ENCODE assay signal across 12 cellular contexts in the genomic region with DNA sequence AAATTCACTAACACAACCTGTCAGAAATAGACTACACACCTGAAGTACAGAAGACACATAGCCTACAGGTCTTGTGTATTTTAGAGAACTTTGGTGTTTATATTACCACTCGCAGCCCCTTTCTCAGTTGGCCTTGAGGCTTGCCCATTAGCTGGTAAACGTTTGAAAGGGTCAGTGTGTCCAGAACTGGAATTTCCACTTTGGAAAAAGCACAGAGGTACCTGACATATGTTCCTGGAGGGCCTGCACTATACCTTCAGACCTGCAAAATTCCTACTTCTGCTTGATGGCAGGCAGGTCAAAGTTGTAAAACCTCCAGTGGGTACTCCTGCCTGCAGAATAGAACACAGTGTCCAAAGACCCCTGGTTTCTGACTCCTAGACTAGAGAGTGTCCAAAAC. TPM values are rescaled to one million over a fixed set of nuclear protein-coding genes. Genes with fewer than 3 reads are reported as not detected.
A peak's percentile ranks its signal among the peaks of the same experiment; 100 is the strongest.
DNase-seq lines count a peak whose midpoint lies in the region; ATAC-seq and TF ChIP-seq lines count a peak whose summit lies in the region.
"Had no signal": no experiment of that assay in that cellular context is flagged by ENCODE, and none has a peak within 500 bp of the region (broad histone marks: within the 10 kb centered on the region; RNA-seq: fewer than 3 reads in every experiment).

No MANE protein-coding gene starts in this region.

- no peak for TF ChIP-seq CTCF in left ventricle myocardium inferior (IDR thresholded peaks at IDR 0.05; ENCODE audit: borderline replicate concordance)
- TF ChIP-seq CTCF in astrocyte of the cerebellum (IDR thresholded peaks at IDR 0.05; ENCODE audit: low read depth, low read length, missing control alignments): no peak
- no peak for TF ChIP-seq CTCF in smooth muscle cell (IDR thresholded peaks at IDR 0.05; ENCODE audit: borderline replicate concordance, insufficient read depth, poor library complexity, severe bottlenecking)
- TF ChIP-seq CTCF in GM13977 (IDR thresholded peaks at IDR 0.05; ENCODE audit: extremely low read depth, insufficient read depth, missing control alignments): no peak

- no peak overlapping the region for H2AFZ ChIP-seq in smooth muscle cell (ENCODE audit: low read depth)

- no peaks in the 10 kb centered on the region for H3K9me3 ChIP-seq in left ventricle myocardium inferior (replicated peaks)
- H3K9me3 ChIP-seq in iPS-20b (ENCODE audit: insufficient read depth, low read depth, low read length): no peaks in the 10 kb centered on the region
- no peaks in the 10 kb centered on the region for H3K9me3 ChIP-seq in smooth muscle cell (replicated peaks; ENCODE audit: low read depth)
- H3K9me3 ChIP-seq: colonic mucosa, vagina had no signal

- H3K4me2 ChIP-seq in smooth muscle cell: peak overlapping the region; percentile 94

- H3K27ac ChIP-seq in left ventricle myocardium inferior (replicated peaks) (no peak overlapping the region), iPS-20b (ENCODE audit: low read length) (no peak overlapping the region), smooth muscle cell (ENCODE audit: low read depth) (no peak overlapping the region)
- H3K27ac ChIP-seq: colonic mucosa, vagina had no signal

- H3K4me3 ChIP-seq in left ventricle myocardium inferior (peak overlapping the region; percentile 81), astrocyte of the cerebellum (ENCODE audit: low read depth, low read length) (peak overlapping the region; percentile 65), iPS-20b (ENCODE audit: low read length) (peak overlapping the region; percentile 65), smooth muscle cell (peak overlapping the region; percentile 26)
- H3K4me3 ChIP-seq: colonic mucosa had no signal

- H3K27me3 ChIP-seq in left ventricle myocardium inferior (ENCODE audit: low read depth): no peaks in the 10 kb centered on the region
- H3K27me3 ChIP-seq in iPS-20b (ENCODE audit: insufficient read depth, low read length): peaks cover 47% of the 10 kb centered on the region
- peaks cover 13% of the 10 kb centered on the region for H3K27me3 ChIP-seq in smooth muscle cell (ENCODE audit: low read depth)
- H3K27me3 ChIP-seq: vagina had no signal

- H3K79me2 ChIP-seq in smooth muscle cell (ENCODE audit: low read depth): peaks cover 7% of the 10 kb centered on the region

- no peaks in the 10 kb centered on the region for H3K36me3 ChIP-seq in left ventricle myocardium inferior
- H3K36me3 ChIP-seq in iPS-20b (ENCODE audit: insufficient read depth, low read depth, low read length): peaks cover 6% of the 10 kb centered on the region; the same call in 1 of the 2 replicates
- H3K36me3 ChIP-seq in smooth muscle cell (ENCODE audit: low read depth): no peaks in the 10 kb centered on the region
- H3K36me3 ChIP-seq: colonic mucosa, vagina had no signal

- in situ Hi-C loops in astrocyte of the cerebellum (cut with HindIII; ENCODE audit: low sequenced_read_pairs) (no loop called here), GM13977 (cut with MboI; ENCODE audit: low pct_unique_long_range_greater_than_20kb, low sequenced_read_pairs, unreplicated experiment) (no loop called here)

- ATAC-seq in Right ventricle myocardium inferior: no peak
- ATAC-seq in GM21381 (IDR thresholded peaks at IDR 0.05; ENCODE audit: unreplicated experiment): no peak
- ATAC-seq in HG03432 (IDR thresholded peaks at IDR 0.05; ENCODE audit: unreplicated experiment): no peak

- no peaks in the 10 kb centered on the region for H3F3A ChIP-seq in smooth muscle cell (ENCODE audit: low read depth)

- H3K9ac ChIP-seq in iPS-20b (ENCODE audit: low read depth, low read length): no peak overlapping the region
- no peak overlapping the region for H3K9ac ChIP-seq in smooth muscle cell (ENCODE audit: low read depth)

- intact Hi-C loops in left ventricle myocardium inferior (cut with micrococcal nuclease) (no loop called here), Right ventricle myocardium inferior (cut with DNase I) (loop anchor here (5.0 kb wide), 3 partner anchors 33 to 163 kb away; no protein-coding TSS in a partner anchor)

- WGBS in smooth muscle cell (ENCODE audit: low lambda C conversion rate): 49% methylated on average over 2 of the region's 2 CpGs

- H3K4me1 ChIP-seq in left ventricle myocardium inferior (peaks cover 74% of the 10 kb centered on the region), iPS-20b (ENCODE audit: insufficient read depth, low read length) (peaks cover 28% of the 10 kb centered on the region), smooth muscle cell (ENCODE audit: low read depth) (peaks cover 11% of the 10 kb centered on the region)

- H4K20me1 ChIP-seq in smooth muscle cell (ENCODE audit: low read depth): peaks cover 68% of the 10 kb centered on the region

- DNase-seq in left ventricle myocardium inferior: no peak
- DNase-seq in Right ventricle myocardium inferior (ENCODE audit: missing footprints): no peak
- DNase-seq in astrocyte of the cerebellum (ENCODE audit: low read depth): no peak
- no peak for DNase-seq in smooth muscle cell (lab: John Stamatoyannopoulos, UW; ENCODE audit: unreplicated experiment)
- no peak for DNase-seq in GM13977 (ENCODE audit: low spot score)
- DNase-seq: activated naive CD4-positive, alpha-beta T cell treated with anti-CD3 and anti-CD28 coated beads, Interleukin-2, amount 10 ng/mL, durations not matched to agents 7 days and 5 days; colonic mucosa; NCI-H2227 treated with DMSO at 0.1 percent for 48 hours had no signal

RNA-seq across cellular contexts. Expression of gene KCTD1, which starts 3.0 kb away (rescaled TPM):
- total RNA-seq in left ventricle myocardium inferior (6.4 TPM), Right ventricle myocardium inferior (15.4 TPM), smooth muscle cell (11.4 and 12.2 TPM in 2 replicates)
- 2.3 and 6.2 TPM in 2 replicates for polyA plus RNA-seq in smooth muscle cell

Comparison
In these comparisons a context has a peak if more than half of its experiments do, and no peak if none do; other contexts are left out.
1. H3K4me3 ChIP-seq: peak in every context shown above with its lines; median percentile 81 in left ventricle myocardium inferior; 65 in astrocyte of the cerebellum; 65 in iPS-20b; 26 in smooth muscle cell.